8 cellular contexts compared by ENCODE assay signal in the genomic region with DNA sequence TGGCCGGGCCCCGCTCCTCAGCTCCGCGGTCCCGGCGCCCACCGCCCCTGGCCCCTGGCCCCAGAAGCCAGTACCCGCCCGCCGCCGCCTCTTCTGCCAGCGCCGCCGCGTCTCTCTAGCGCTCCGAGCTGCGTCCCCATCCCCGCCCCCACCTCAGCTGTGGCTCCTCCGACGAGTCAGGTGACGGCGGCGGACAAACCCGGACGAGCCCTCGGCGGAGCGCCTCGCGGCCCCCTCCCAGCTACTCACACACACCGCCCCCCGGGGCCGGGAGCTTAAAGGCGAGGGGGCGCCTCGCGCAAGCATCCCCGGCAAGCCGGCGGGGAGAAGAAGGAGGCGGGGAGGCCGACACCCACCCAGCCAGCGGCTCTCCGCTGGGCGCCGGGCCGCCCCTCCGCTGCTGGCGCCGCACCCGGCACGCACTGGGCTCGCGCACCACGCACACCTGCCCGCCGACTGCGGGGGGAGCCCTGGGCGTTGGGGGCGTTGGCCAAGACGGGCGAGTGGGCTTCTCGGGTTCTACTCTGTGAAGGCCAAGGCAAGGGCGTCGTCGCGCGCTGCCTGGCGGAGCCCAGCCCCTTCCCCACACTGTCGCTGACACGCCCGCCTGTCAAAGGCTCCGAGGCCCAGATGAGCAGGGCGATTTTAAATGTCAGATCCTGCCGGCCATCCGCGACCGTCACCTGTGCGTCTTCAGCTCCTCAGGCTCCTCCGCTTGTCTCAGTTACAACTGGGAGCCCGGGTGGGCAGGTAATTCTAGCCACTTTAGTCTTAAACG. TPM values are rescaled to one million over a fixed set of nuclear protein-coding genes. Genes with fewer than 3 reads are reported as not detected.
A peak's percentile ranks its signal among the peaks of the same experiment; 100 is the strongest.
DNase-seq lines count a peak whose midpoint lies in the region; ATAC-seq and TF ChIP-seq lines count a peak whose summit lies in the region.

A gene with protein sequence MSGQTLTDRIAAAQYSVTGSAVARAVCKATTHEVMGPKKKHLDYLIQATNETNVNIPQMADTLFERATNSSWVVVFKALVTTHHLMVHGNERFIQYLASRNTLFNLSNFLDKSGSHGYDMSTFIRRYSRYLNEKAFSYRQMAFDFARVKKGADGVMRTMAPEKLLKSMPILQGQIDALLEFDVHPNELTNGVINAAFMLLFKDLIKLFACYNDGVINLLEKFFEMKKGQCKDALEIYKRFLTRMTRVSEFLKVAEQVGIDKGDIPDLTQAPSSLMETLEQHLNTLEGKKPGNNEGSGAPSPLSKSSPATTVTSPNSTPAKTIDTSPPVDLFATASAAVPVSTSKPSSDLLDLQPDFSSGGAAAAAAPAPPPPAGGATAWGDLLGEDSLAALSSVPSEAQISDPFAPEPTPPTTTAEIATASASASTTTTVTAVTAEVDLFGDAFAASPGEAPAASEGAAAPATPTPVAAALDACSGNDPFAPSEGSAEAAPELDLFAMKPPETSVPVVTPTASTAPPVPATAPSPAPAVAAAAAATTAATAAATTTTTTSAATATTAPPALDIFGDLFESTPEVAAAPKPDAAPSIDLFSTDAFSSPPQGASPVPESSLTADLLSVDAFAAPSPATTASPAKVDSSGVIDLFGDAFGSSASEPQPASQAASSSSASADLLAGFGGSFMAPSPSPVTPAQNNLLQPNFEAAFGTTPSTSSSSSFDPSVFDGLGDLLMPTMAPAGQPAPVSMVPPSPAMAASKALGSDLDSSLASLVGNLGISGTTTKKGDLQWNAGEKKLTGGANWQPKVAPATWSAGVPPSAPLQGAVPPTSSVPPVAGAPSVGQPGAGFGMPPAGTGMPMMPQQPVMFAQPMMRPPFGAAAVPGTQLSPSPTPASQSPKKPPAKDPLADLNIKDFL (minus strand): TSS at position 132 of the 778 bp plus-strand sequence. CDS start 1,174 bp downstream, outside the sequence.

- no peak for TF ChIP-seq CTCF in fibroblast of pulmonary artery (IDR thresholded peaks at IDR 0.05; ENCODE audit: low read length, missing control alignments)

- no peaks in the 10 kb centered on the region for H3K36me3 ChIP-seq in SK-N-MC (ENCODE audit: insufficient read depth, low read length)

- peak within 1 kb of the TSS; percentile 78 for H3K4me3 ChIP-seq in SK-N-MC
- peak within 1 kb of the TSS; percentile 44 for H3K4me3 ChIP-seq in fibroblast of pulmonary artery (replicated peaks; ENCODE audit: low read depth, low read length)

- H3K27ac ChIP-seq in SK-N-MC, result no peak within 1 kb of the TSS

- DNase-seq in C1 segment of cervical spinal cord (lab: John Stamatoyannopoulos, UW) (peak in 13 of 14 donors; percentile 17 to 89 (median 55)), SK-N-MC (ENCODE audit: low read depth, low spot score) (no peak), fibroblast of pulmonary artery (ENCODE audit: low read depth) (peak; percentile 2), occipital lobe (lab: John Stamatoyannopoulos, UW) (peak; percentile 75), NK-92 (lab: John Stamatoyannopoulos, UW; ENCODE audit: unreplicated experiment) (no peak), SIG-M5 treated with dmso at 0.1 percent for 504 hours (lab: John Stamatoyannopoulos, UW; ENCODE audit: unreplicated experiment) (no peak)

- no peak within 1 kb of the TSS for H3K9ac ChIP-seq in SK-N-MC (ENCODE audit: insufficient read length)

- H3K9me3 ChIP-seq in SK-N-MC (ENCODE audit: low read depth, low read length), result no peaks in the 10 kb centered on the region; the same call in 1 of the 2 replicates

- peak; percentile 45 for ATAC-seq in HG03354 (IDR thresholded peaks at IDR 0.05; ENCODE audit: poor library complexity, severe bottlenecking, unreplicated experiment)
- ATAC-seq in activated CD4-positive, CD25-positive, alpha-beta regulatory T cell treated with anti-CD3 and anti-CD28 coated beads, Interleukin-2, amount 50 U/mL, for 24 hours, result no peak

RNA-seq across cellular contexts. Expression of the gene that starts here (rescaled TPM):
- total RNA-seq in occipital lobe, result 106 TPM

Comparison
In these comparisons a context has a peak if more than half of its experiments do, and no peak if none do; other contexts are left out.
1. DNase-seq: peak in C1 segment of cervical spinal cord (13 of 14), fibroblast of pulmonary artery (single experiment) and occipital lobe (single experiment); none in SK-N-MC (single experiment), NK-92 (single experiment) and SIG-M5 treated with dmso at 0.1 percent for 504 hours (single experiment).